In the genomic region with DNA sequence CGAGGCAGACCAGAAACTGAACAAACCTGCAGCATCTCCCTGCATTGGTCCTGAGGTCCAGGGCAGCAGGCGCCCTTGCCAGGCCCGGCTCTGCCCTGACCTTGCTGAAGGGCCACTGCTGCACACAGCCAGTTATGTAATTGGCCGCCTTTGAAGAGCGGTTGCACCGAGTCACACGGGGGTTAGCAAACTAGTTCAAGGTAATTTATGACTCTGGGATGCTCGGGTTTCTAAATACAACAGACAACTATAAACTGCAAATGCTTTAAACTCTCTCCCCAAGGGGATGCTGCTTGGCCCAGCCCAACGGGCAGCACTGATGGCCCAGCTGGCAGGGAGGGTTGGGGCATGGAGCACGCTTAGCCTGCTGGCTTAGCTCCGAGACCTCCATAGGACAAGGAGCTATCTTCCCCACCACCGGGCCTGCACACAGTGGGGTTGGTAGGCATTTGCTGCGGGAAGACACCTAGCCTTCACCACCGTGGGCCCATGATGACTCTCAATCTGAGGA, we compare ENCODE assay signal across 13 cellular contexts.
"Had no signal": no experiment of that assay in that cellular context is flagged by ENCODE, and none has a peak within 500 bp of the region (broad histone marks: within the 10 kb centered on the region; RNA-seq: fewer than 3 reads in every experiment).

No MANE protein-coding gene starts in this region.

- H3K27ac Mint-ChIP-seq: activated CD4-positive, alpha-beta memory T cell treated with anti-CD3 and anti-CD28 coated beads for 36 hours; activated naive CD4-positive, alpha-beta T cell treated with anti-CD3 and anti-CD28 coated beads for 36 hours; dendritic cell treated with granulocyte-macrophage colony-stimulating factor and Interleukin-4, amounts not matched to agents 40 ng/mL and 50 ng/mL, for 4 days; memory B cell; natural killer cell treated with Interleukin-12 subunit alpha and Interleukin-12 subunit beta and Interleukin-15 and Interleukin-18, amount 100 ng/mL, for 72 hours had no signal

- H3K36me3 Mint-ChIP-seq: activated CD4-positive, alpha-beta memory T cell treated with anti-CD3 and anti-CD28 coated beads for 36 hours; memory B cell; natural killer cell treated with Interleukin-12 subunit alpha and Interleukin-12 subunit beta and Interleukin-15 and Interleukin-18, amount 100 ng/mL, for 72 hours had no signal

- H3K4me1 ChIP-seq: thyroid gland had no signal

- H3K9me3 ChIP-seq: thyroid gland had no signal

- H3K4me1 Mint-ChIP-seq: central memory CD8-positive, alpha-beta T cell; memory B cell had no signal

- H3K27ac ChIP-seq: skin epidermis, thyroid gland, VCaP had no signal

- H3K4me3 ChIP-seq: skin epidermis, thyroid gland had no signal

- ATAC-seq: natural killer cell treated with Interleukin-12 subunit alpha and Interleukin-12 subunit beta and Interleukin-15 and Interleukin-18, amount 100 ng/mL, for 72 hours had no signal

- H3K9me3 Mint-ChIP-seq: activated CD4-positive, alpha-beta memory T cell treated with anti-CD3 and anti-CD28 coated beads for 36 hours; activated naive CD4-positive, alpha-beta T cell treated with anti-CD3 and anti-CD28 coated beads for 36 hours; central memory CD8-positive, alpha-beta T cell; dendritic cell treated with granulocyte-macrophage colony-stimulating factor and Interleukin-4, amounts not matched to agents 40 ng/mL and 50 ng/mL, for 4 days; memory B cell; natural killer cell treated with Interleukin-12 subunit alpha and Interleukin-12 subunit beta and Interleukin-15 and Interleukin-18, amount 100 ng/mL, for 72 hours had no signal

- H3K27me3 ChIP-seq: thyroid gland had no signal

- DNase-seq: activated CD4-positive, alpha-beta memory T cell treated with anti-CD3 and anti-CD28 coated beads for 36 hours; activated naive CD4-positive, alpha-beta T cell treated with anti-CD3 and anti-CD28 coated beads for 36 hours; erythroblast; hypothalamus; SW 1271; T1000; thyroid gland had no signal

- H3K36me3 ChIP-seq: thyroid gland had no signal

- H3K4me3 Mint-ChIP-seq: activated CD4-positive, alpha-beta memory T cell treated with anti-CD3 and anti-CD28 coated beads for 36 hours; activated naive CD4-positive, alpha-beta T cell treated with anti-CD3 and anti-CD28 coated beads for 36 hours; central memory CD8-positive, alpha-beta T cell; dendritic cell treated with granulocyte-macrophage colony-stimulating factor and Interleukin-4, amounts not matched to agents 40 ng/mL and 50 ng/mL, for 4 days; memory B cell; natural killer cell treated with Interleukin-12 subunit alpha and Interleukin-12 subunit beta and Interleukin-15 and Interleukin-18, amount 100 ng/mL, for 72 hours had no signal
